10 cellular contexts compared by ENCODE assay signal in genomic region chr6:107132330-107132954, GRCh38. TPM values are rescaled to one million over a fixed set of nuclear protein-coding genes. Genes with fewer than 3 reads are reported as not detected.
A peak's percentile ranks its signal among the peaks of the same experiment; 100 is the strongest.
DNase-seq lines count a peak whose midpoint lies in the region; ATAC-seq and TF ChIP-seq lines count a peak whose summit lies in the region.
"Had no signal": no experiment of that assay in that cellular context is flagged by ENCODE, and none has a peak within 500 bp of the region (broad histone marks: within the 10 kb centered on the region; RNA-seq: fewer than 3 reads in every experiment).

No MANE protein-coding gene starts in this region.

- CTCF ChIA-PET in activated naive CD4-positive, alpha-beta T cell treated with anti-CD3 and anti-CD28 coated beads, Interleukin-2, amount 10 ng/mL, durations not matched to agents 7 days and 5 days (lab: Charles Lee): interaction anchor here (0.7 kb wide), 3 partner anchors 26 to 1248 kb away, joined by 3 to 4 read pairs (median 3); no protein-coding TSS in a partner anchor

- no peaks in the 10 kb centered on the region for H3K9me2 ChIP-seq in MM.1S (replicated peaks; ENCODE audit: insufficient read depth, low read length)

- no peak overlapping the region for H2AFZ ChIP-seq in MM.1S (ENCODE audit: low read length)

- H3K9me3 ChIP-seq in MM.1S (replicated peaks; ENCODE audit: insufficient read depth, low read length): no peaks in the 10 kb centered on the region
- H3K9me3 ChIP-seq: BLaER1 had no signal

- H3F3A ChIP-seq in MM.1S (ENCODE audit: insufficient read depth, low read length): peaks cover 16% of the 10 kb centered on the region

- H3K4me3 ChIP-seq in MM.1S (ENCODE audit: low read length): no peak overlapping the region
- H3K4me3 ChIP-seq: BLaER1 had no signal

- no peak for ATAC-seq in esophagus mucosa
- no peak for ATAC-seq in HG03135 (IDR thresholded peaks at IDR 0.05; ENCODE audit: unreplicated experiment)

- TF ChIP-seq CTCF in MM.1S (IDR thresholded peaks at IDR 0.05; ENCODE audit: low read length): peak; percentile 48
- TF ChIP-seq CTCF in GM13976 (IDR thresholded peaks at IDR 0.05; ENCODE audit: borderline replicate concordance, control extremely low read depth, extremely low read depth, insufficient read depth, missing control alignments): no peak

- H3K4me3 Mint-ChIP-seq in activated naive CD4-positive, alpha-beta T cell treated with anti-CD3 and anti-CD28 coated beads, Interleukin-2, amount 10 ng/mL, durations not matched to agents 7 days and 5 days: no peak overlapping the region
- H3K4me3 Mint-ChIP-seq: activated B cell treated with CpG ODN at 0.5 μM for 24 hours had no signal

- H3K27ac Mint-ChIP-seq in activated naive CD4-positive, alpha-beta T cell treated with anti-CD3 and anti-CD28 coated beads, Interleukin-2, amount 10 ng/mL, durations not matched to agents 7 days and 5 days: no peak overlapping the region
- H3K27ac Mint-ChIP-seq: activated B cell treated with CpG ODN at 0.5 μM for 24 hours had no signal

- H3K9me3 Mint-ChIP-seq in activated naive CD4-positive, alpha-beta T cell treated with anti-CD3 and anti-CD28 coated beads, Interleukin-2, amount 10 ng/mL, durations not matched to agents 7 days and 5 days: no peaks in the 10 kb centered on the region
- H3K9me3 Mint-ChIP-seq: activated B cell treated with CpG ODN at 0.5 μM for 24 hours had no signal

- no peaks in the 10 kb centered on the region for H3K79me2 ChIP-seq in MM.1S (ENCODE audit: low read length)

- no peak overlapping the region for H3K27ac ChIP-seq in MM.1S (ENCODE audit: low read length)
- H3K27ac ChIP-seq: BLaER1 had no signal

- DNase-seq in NCI-H1417 (lab: John Stamatoyannopoulos, UW): peak; percentile 36 to 69 (median 42)
- DNase-seq in NCI-H1417 treated with DMSO at 0.1 percent for 48 hours (lab: John Stamatoyannopoulos, UW): no peak
- DNase-seq in MM.1S: peak; percentile 49
- DNase-seq in activated naive CD4-positive, alpha-beta T cell treated with anti-CD3 and anti-CD28 coated beads, Interleukin-2, amount 10 ng/mL, durations not matched to agents 7 days and 5 days: peak; percentile 43
- peak; percentile 42 to 62 for DNase-seq in lung microvascular endothelial cell (ENCODE audit: low read depth in 2 of 2)
- no peak for DNase-seq in GM13976 (ENCODE audit: low spot score)
- DNase-seq: activated B cell treated with CpG ODN at 0.5 μM for 24 hours had no signal

- H3K36me3 Mint-ChIP-seq in activated naive CD4-positive, alpha-beta T cell treated with anti-CD3 and anti-CD28 coated beads, Interleukin-2, amount 10 ng/mL, durations not matched to agents 7 days and 5 days: no peaks in the 10 kb centered on the region

- H3K4me1 ChIP-seq in MM.1S (ENCODE audit: low read length): peaks cover 21% of the 10 kb centered on the region

- no peaks in the 10 kb centered on the region for H3K27me3 Mint-ChIP-seq in activated naive CD4-positive, alpha-beta T cell treated with anti-CD3 and anti-CD28 coated beads, Interleukin-2, amount 10 ng/mL, durations not matched to agents 7 days and 5 days
- H3K27me3 Mint-ChIP-seq: activated B cell treated with CpG ODN at 0.5 μM for 24 hours had no signal

- no peaks in the 10 kb centered on the region for H4K20me1 ChIP-seq in MM.1S (ENCODE audit: insufficient read depth, low read length)
- H4K20me1 ChIP-seq: BLaER1 had no signal

- no peak overlapping the region for H3K9ac ChIP-seq in MM.1S (ENCODE audit: low read length)
- H3K9ac ChIP-seq: BLaER1 had no signal

- no peak overlapping the region for H3K4me2 ChIP-seq in MM.1S (ENCODE audit: low read depth, low read length)
- H3K4me2 ChIP-seq: BLaER1 had no signal

- no peaks in the 10 kb centered on the region for H3K36me3 ChIP-seq in MM.1S (replicated peaks; ENCODE audit: insufficient read depth, low read length)
- H3K36me3 ChIP-seq: BLaER1 had no signal

- in situ Hi-C loops in GM13976 (cut with MboI; ENCODE audit: low sequenced_read_pairs, unreplicated experiment): no loop called here

- H3K4me1 Mint-ChIP-seq in activated naive CD4-positive, alpha-beta T cell treated with anti-CD3 and anti-CD28 coated beads, Interleukin-2, amount 10 ng/mL, durations not matched to agents 7 days and 5 days: no peaks in the 10 kb centered on the region

- H3K27me3 ChIP-seq in MM.1S (replicated peaks; ENCODE audit: insufficient read depth, low read length): no peaks in the 10 kb centered on the region
- H3K27me3 ChIP-seq: BLaER1 had no signal

RNA-seq across cellular contexts. Expression of gene BEND3, which starts 17.1 kb away (rescaled TPM):
- 1.3 and 2.6 TPM in 2 replicates for total RNA-seq in lung microvascular endothelial cell
- total RNA-seq in esophagus mucosa: 3.0 TPM

Comparison
In these comparisons a context has a peak if more than half of its experiments do, and no peak if none do; other contexts are left out.
1. DNase-seq: peak in NCI-H1417 (3 of 3), MM.1S (single experiment), activated naive CD4-positive, alpha-beta T cell treated with anti-CD3 and anti-CD28 coated beads, Interleukin-2, amount 10 ng/mL, durations not matched to agents 7 days and 5 days (single experiment) and lung microvascular endothelial cell (2 of 2); none in NCI-H1417 treated with DMSO at 0.1 percent for 48 hours (single experiment) and GM13976 (single experiment).